ENCODE assay signal across 27 cellular contexts in genomic region chr10:36324831-36325230, GRCh38.
"Had no signal": no experiment of that assay in that cellular context is flagged by ENCODE, and none has a peak within 500 bp of the region (broad histone marks: within the 10 kb centered on the region; RNA-seq: fewer than 3 reads in every experiment).

No MANE protein-coding gene starts in this region.

- H3K36me3 ChIP-seq: pancreas, prostate gland, thoracic aorta, uterus had no signal

- H3K4me3 ChIP-seq: dorsolateral prefrontal cortex, pancreas, prostate gland, skin epidermis, thoracic aorta, uterus had no signal

- H3K4me1 ChIP-seq: pancreas, prostate gland, uterus had no signal

- FAIRE-seq: colon, frontal cortex, pancreas had no signal

- H3K27ac ChIP-seq: dorsolateral prefrontal cortex, pancreas, prostate gland, skin epidermis, thoracic aorta, uterus had no signal

- DNase-seq: activated B cell treated with CpG ODN at 0.5 μM for 24 hours; activated CD4-positive, alpha-beta T cell treated with anti-CD3 and anti-CD28 coated beads, Interleukin-2, amount 50 U/mL, for 1 hour; activated CD8-positive, alpha-beta memory T cell treated with anti-CD3 and anti-CD28 coated beads, Interleukin-2, amount 10 ng/mL, durations not matched to agents 7 days and 5 days; activated CD8-positive, alpha-beta T cell treated with anti-CD3 and anti-CD28 coated beads for 36 hours; activated naive CD8-positive, alpha-beta T cell treated with anti-CD3 and anti-CD28 coated beads, Interleukin-2, amount 50 U/mL, for 24 hours; activated T-cell treated with anti-CD3 and anti-CD28 coated beads, Interleukin-2, amount 50 U/mL, for 48 hours; amygdala; dorsolateral prefrontal cortex; effector memory CD4-positive, alpha-beta T cell; glutamatergic neuron; islet precursor cell; left cardiac atrium; left ventricle myocardium superior; naive thymus-derived CD4-positive, alpha-beta T cell; pancreas; retina; stimulated activated CD4-positive, alpha-beta T cell treated with anti-CD3 and anti-CD28 coated beads, Interleukin-12 subunit alpha, Interleukin-12 subunit beta, amount 100 ng/mL, for 4 hours; stimulated activated CD4-positive, alpha-beta T cell treated with anti-CD3 and anti-CD28 coated beads, Interleukin-4, amount 100 ng/mL, for 24 hours; trophoblast cell; uterus had no signal

- ATAC-seq: activated CD8-positive, alpha-beta memory T cell treated with anti-CD3 and anti-CD28 coated beads, Interleukin-2, amount 10 ng/mL, durations not matched to agents 7 days and 5 days; activated CD8-positive, alpha-beta T cell treated with anti-CD3 and anti-CD28 coated beads for 36 hours; activated naive CD8-positive, alpha-beta T cell treated with anti-CD3 and anti-CD28 coated beads, Interleukin-2, amount 50 U/mL, for 24 hours; left cardiac atrium; left ventricle myocardium superior; naive thymus-derived CD4-positive, alpha-beta T cell; pancreas; sciatic nerve; stimulated activated effector memory CD8-positive, alpha-beta T cell treated with anti-CD3 and anti-CD28 coated beads, Interleukin-12 subunit alpha, Interleukin-12 subunit beta, amount 100 ng/mL, for 72 hours had no signal

- H3K27me3 ChIP-seq: pancreas, uterus had no signal

- H3K9me3 ChIP-seq: pancreas, prostate gland, thoracic aorta, uterus had no signal
